Comparison of ENCODE assay signal across 8 cellular contexts in the genomic region with DNA sequence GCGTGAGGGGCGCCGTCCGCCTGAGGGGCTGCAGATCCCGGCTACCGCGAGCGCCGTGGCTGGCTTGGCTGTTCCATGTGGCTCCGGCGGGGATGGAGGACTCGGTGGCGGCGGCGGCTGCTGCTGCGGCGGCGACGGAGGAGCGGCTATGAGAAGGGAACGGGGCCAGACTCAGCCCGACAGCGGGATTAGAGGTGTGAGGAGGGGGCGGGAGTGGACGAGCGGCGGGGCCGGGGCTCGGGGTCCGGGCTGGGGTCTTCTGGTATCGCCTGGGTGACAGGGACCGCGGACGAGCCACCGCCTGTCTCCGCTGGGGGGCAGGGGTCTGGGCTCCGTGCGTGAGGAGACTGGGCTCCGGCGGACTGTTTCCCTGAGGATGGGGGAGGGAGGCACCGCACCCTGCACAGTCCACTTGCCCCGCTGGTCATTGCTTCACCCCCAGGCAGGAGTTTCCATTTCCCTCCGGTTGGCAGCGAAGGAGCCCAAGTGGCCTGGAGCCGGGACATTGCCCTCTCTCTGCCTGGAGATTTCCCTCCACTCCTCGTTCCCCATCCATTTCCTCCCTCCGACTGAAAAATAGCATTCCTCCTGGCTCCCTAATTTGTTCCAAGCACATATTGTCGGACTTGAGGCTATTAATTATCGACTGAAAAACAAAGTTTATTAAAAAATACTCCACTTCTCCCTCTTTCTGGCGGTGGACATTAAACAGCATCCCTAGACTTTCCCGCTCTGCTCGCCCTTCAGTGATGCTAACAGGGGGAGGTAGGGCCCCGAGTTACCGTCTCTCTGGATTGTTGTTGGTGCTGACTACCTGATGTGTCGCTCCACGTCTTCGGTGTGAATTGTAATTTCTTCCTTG. TPM values are rescaled to one million over a fixed set of nuclear protein-coding genes. Genes with fewer than 3 reads are reported as not detected.
DNase-seq lines count a peak whose midpoint lies in the region; ATAC-seq and TF ChIP-seq lines count a peak whose summit lies in the region.

No MANE protein-coding gene starts in this region.

- in situ Hi-C loops in GM13976 (cut with MboI; ENCODE audit: low sequenced_read_pairs, unreplicated experiment): no loop called here

- no peak for ATAC-seq in GM19467 (IDR thresholded peaks at IDR 0.05; ENCODE audit: unreplicated experiment)

- intact Hi-C loops in ascending aorta (cut with DNase I) (loop anchor here (1.0 to 10.0 kb wide), 11 partner anchors 66 to 1167 kb away; a partner anchor contains a TSS), posterior cingulate gyrus (cut with DNase I) (loop anchor here (1.0 to 5.0 kb wide), 2 partner anchors 200 to 244 kb away; a partner anchor contains a TSS)

- no peaks in the 10 kb centered on the region for H3K9me3 ChIP-seq in ascending aorta
- no peaks in the 10 kb centered on the region for H3K9me3 ChIP-seq in right atrium auricular region

- H3K27me3 ChIP-seq in ascending aorta (no peaks in the 10 kb centered on the region), right atrium auricular region (no peaks in the 10 kb centered on the region)

- peak; percentile 27 for TF ChIP-seq CTCF in AG10803 (conservative IDR thresholded peaks at IDR 0.05; ENCODE audit: low read length)
- peak; percentile 26 for TF ChIP-seq CTCF in GM13976 (IDR thresholded peaks at IDR 0.05; ENCODE audit: borderline replicate concordance, control extremely low read depth, extremely low read depth, insufficient read depth, missing control alignments)
- peak; percentile 51 for TF ChIP-seq CTCF in RWPE1 (conservative IDR thresholded peaks at IDR 0.05; ENCODE audit: low read depth)
- peak in 2 of 3 experiments; percentile 36 to 47 for TF ChIP-seq CTCF in ascending aorta (IDR thresholded peaks at IDR 0.05)
- peak; percentile 27 to 63 for TF ChIP-seq CTCF in right atrium auricular region (IDR thresholded peaks at IDR 0.05)

- CTCF ChIA-PET in RWPE1 (lab: Yijun Ruan, JAX): interaction anchor here (0.6 kb wide), 1 partner anchor 223 kb away, joined by 4 read pairs; no protein-coding TSS in a partner anchor

- peak; percentile 83 for DNase-seq in AG10803 (ENCODE audit: low read depth)
- DNase-seq in GM13976 (ENCODE audit: low spot score): peak; percentile 14
- DNase-seq in HPDE6-E6E7 (ENCODE audit: extremely low spot score): peak; percentile 28
- peak; percentile 36 for DNase-seq in RWPE1 (ENCODE audit: low spot score)
- DNase-seq in ascending aorta (ENCODE audit: low spot score in 2 of 2): peak; percentile 10 to 86
- peak; percentile 74 for DNase-seq in right atrium auricular region (ENCODE audit: low spot score)
- peak; percentile 46 to 94 (median 60) for DNase-seq in posterior cingulate gyrus

- H3K27ac ChIP-seq in RWPE1: peak overlapping the region; percentile 92
- peak overlapping the region; percentile 91 for H3K27ac ChIP-seq in ascending aorta
- peak overlapping the region; percentile 92 to 96 for H3K27ac ChIP-seq in right atrium auricular region

- no peaks in the 10 kb centered on the region for H3K36me3 ChIP-seq in ascending aorta
- no peaks in the 10 kb centered on the region for H3K36me3 ChIP-seq in right atrium auricular region

- peak overlapping the region; percentile 86 for H3K4me3 ChIP-seq in AG10803 (ENCODE audit: low read length)
- peak overlapping the region; percentile 84 to 86 for H3K4me3 ChIP-seq in ascending aorta
- peak overlapping the region; percentile 97 for H3K4me3 ChIP-seq in right atrium auricular region

- POLR2A ChIA-PET in RWPE1 (lab: Yijun Ruan, JAX; ENCODE audit: low non-redundant PET): interaction anchor here (0.7 kb wide), 1 partner anchor 1556 kb away, joined by 4 read pairs; no protein-coding TSS in a partner anchor

- peaks cover 4 to 20% of the 10 kb centered on the region in 2 donors for H3K4me1 ChIP-seq in ascending aorta
- peaks cover 0 to 24% of the 10 kb centered on the region in 2 donors for H3K4me1 ChIP-seq in right atrium auricular region

RNA-seq across cellular contexts. Expression of a gene that starts 0.6 kb away (rescaled TPM):
- total RNA-seq in ascending aorta (19.9 TPM), right atrium auricular region (10 to 100 TPM; 22.4 to 22.9 TPM)

Comparison
In these comparisons a context has a peak if more than half of its experiments do, and no peak if none do; other contexts are left out.
1. DNase-seq: peak in every context shown above with its lines; median percentile 83 in AG10803; 74 in right atrium auricular region; 60 in posterior cingulate gyrus; 48 in ascending aorta; 36 in RWPE1; 28 in HPDE6-E6E7; 14 in GM13976.